In the genomic region with DNA sequence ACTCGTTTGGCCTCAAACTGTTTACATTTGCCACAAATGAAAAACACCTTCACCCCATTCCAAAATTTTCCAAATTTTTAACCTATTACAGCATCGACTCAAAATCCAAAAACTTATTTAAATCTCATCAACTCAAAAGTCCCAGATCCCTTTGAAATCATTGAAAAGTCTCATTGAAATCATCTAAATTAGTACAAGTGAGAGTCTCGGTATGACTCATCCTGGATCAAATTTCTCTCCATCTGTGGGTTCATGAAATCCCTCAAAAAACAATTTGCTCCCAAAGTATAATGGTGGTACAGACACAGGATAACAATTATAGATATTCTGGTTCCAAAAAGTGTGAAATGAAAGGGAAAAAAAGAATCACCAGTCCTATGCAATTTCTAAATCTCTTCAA, we compare ENCODE assay signal across 24 cellular contexts.
"Had no signal": no experiment of that assay in that cellular context is flagged by ENCODE, and none has a peak within 500 bp of the region (broad histone marks: within the 10 kb centered on the region; RNA-seq: fewer than 3 reads in every experiment).

No MANE protein-coding gene starts in this region.

- H2AFZ ChIP-seq: hepatocyte, parathyroid adenoma had no signal

- H3K27ac Mint-ChIP-seq: activated CD4-positive, alpha-beta T cell treated with anti-CD3 and anti-CD28 coated beads, Interleukin-2, amount 10 ng/mL, durations not matched to agents 7 days and 5 days; activated CD8-positive, alpha-beta T cell treated with anti-CD3 and anti-CD28 coated beads for 36 hours; activated naive CD4-positive, alpha-beta T cell treated with anti-CD3 and anti-CD28 coated beads, Interleukin-2, amount 50 U/mL, for 24 hours; activated T-helper 1 cell treated with anti-CD3 and anti-CD28 coated beads, Interleukin-12 subunit alpha, Interleukin-12 subunit beta, Interleukin-2, Interleukin-4 antibody, amounts not matched to agents 30 ng/mL and 10 ng/mL and 1 ng/mL, durations not matched to agents 14 hours and 24 hours and 36 hours; immature natural killer cell; naive B cell; stimulated activated naive CD8-positive, alpha-beta T cell treated with anti-CD3 and anti-CD28 coated beads, Interleukin-15, Interleukin-2, amounts not matched to agents 100 ng/mL and 50 ng/mL, for 24 hours had no signal

- H3K79me2 ChIP-seq: hepatocyte, parathyroid adenoma had no signal

- H3K27me3 Mint-ChIP-seq: activated CD4-positive, alpha-beta T cell treated with anti-CD3 and anti-CD28 coated beads, Interleukin-2, amount 10 ng/mL, durations not matched to agents 7 days and 5 days; activated CD8-positive, alpha-beta T cell treated with anti-CD3 and anti-CD28 coated beads for 36 hours; activated naive CD4-positive, alpha-beta T cell treated with anti-CD3 and anti-CD28 coated beads, Interleukin-2, amount 50 U/mL, for 24 hours; naive B cell; stimulated activated naive CD8-positive, alpha-beta T cell treated with anti-CD3 and anti-CD28 coated beads, Interleukin-15, Interleukin-2, amounts not matched to agents 100 ng/mL and 50 ng/mL, for 24 hours had no signal

- H3K9me3 Mint-ChIP-seq: activated CD4-positive, alpha-beta T cell treated with anti-CD3 and anti-CD28 coated beads, Interleukin-2, amount 10 ng/mL, durations not matched to agents 7 days and 5 days; activated naive CD4-positive, alpha-beta T cell treated with anti-CD3 and anti-CD28 coated beads, Interleukin-2, amount 50 U/mL, for 24 hours; activated T-helper 1 cell treated with anti-CD3 and anti-CD28 coated beads, Interleukin-12 subunit alpha, Interleukin-12 subunit beta, Interleukin-2, Interleukin-4 antibody, amounts not matched to agents 30 ng/mL and 10 ng/mL and 1 ng/mL, durations not matched to agents 14 hours and 24 hours and 36 hours had no signal

- H3K36me3 Mint-ChIP-seq: activated naive CD4-positive, alpha-beta T cell treated with anti-CD3 and anti-CD28 coated beads, Interleukin-2, amount 50 U/mL, for 24 hours; immature natural killer cell; naive B cell had no signal

- FAIRE-seq: bronchial epithelial cell, urothelium cell line had no signal

- H3K4me3 ChIP-seq: ascending aorta, hepatocyte, lower lobe of right lung, transverse colon had no signal

- H3K4me1 ChIP-seq: ascending aorta, foreskin keratinocyte, lower lobe of right lung, parathyroid adenoma, transverse colon had no signal

- H3K4me1 Mint-ChIP-seq: activated CD4-positive, alpha-beta T cell treated with anti-CD3 and anti-CD28 coated beads, Interleukin-2, amount 10 ng/mL, durations not matched to agents 7 days and 5 days; activated naive CD4-positive, alpha-beta T cell treated with anti-CD3 and anti-CD28 coated beads, Interleukin-2, amount 50 U/mL, for 24 hours; immature natural killer cell; naive B cell had no signal

- H3K4me3 Mint-ChIP-seq: activated CD4-positive, alpha-beta T cell treated with anti-CD3 and anti-CD28 coated beads, Interleukin-2, amount 10 ng/mL, durations not matched to agents 7 days and 5 days; activated CD8-positive, alpha-beta T cell treated with anti-CD3 and anti-CD28 coated beads for 36 hours; activated naive CD4-positive, alpha-beta T cell treated with anti-CD3 and anti-CD28 coated beads, Interleukin-2, amount 50 U/mL, for 24 hours; activated T-helper 1 cell treated with anti-CD3 and anti-CD28 coated beads, Interleukin-12 subunit alpha, Interleukin-12 subunit beta, Interleukin-2, Interleukin-4 antibody, amounts not matched to agents 30 ng/mL and 10 ng/mL and 1 ng/mL, durations not matched to agents 14 hours and 24 hours and 36 hours; immature natural killer cell; naive B cell; stimulated activated naive CD8-positive, alpha-beta T cell treated with anti-CD3 and anti-CD28 coated beads, Interleukin-15, Interleukin-2, amounts not matched to agents 100 ng/mL and 50 ng/mL, for 24 hours had no signal

- H3K36me3 ChIP-seq: ascending aorta, lower lobe of right lung, transverse colon, WERI-Rb-1 had no signal

- H3K27ac ChIP-seq: ascending aorta, foreskin keratinocyte, hepatocyte, lower lobe of right lung, parathyroid adenoma, transverse colon, WERI-Rb-1 had no signal

- DNase-seq: activated CD4-positive, alpha-beta T cell treated with anti-CD3 and anti-CD28 coated beads, Interleukin-2, amount 10 ng/mL, durations not matched to agents 7 days and 5 days; activated CD4-positive, CD25-positive, alpha-beta regulatory T cell treated with anti-CD3 and anti-CD28 coated beads, Interleukin-2, amount 50 U/mL, for 72 hours; activated CD8-positive, alpha-beta T cell treated with anti-CD3 and anti-CD28 coated beads for 36 hours; activated gamma-delta T cell treated with Interleukin-2 at 50 U/mL for 16 hours; effector CD8-positive, alpha-beta T cell; erythroblast; foreskin keratinocyte; immature natural killer cell; lower lobe of right lung; mesendoderm; naive B cell; nucleus accumbens; right cardiac atrium; stimulated activated CD4-positive, alpha-beta T cell treated with anti-CD3 and anti-CD28 coated beads, Interleukin-1b, Interleukin-23, amount 100 ng/mL, for 48 hours; transverse colon; WERI-Rb-1 had no signal

- H3K27me3 ChIP-seq: ascending aorta, foreskin keratinocyte, hepatocyte, transverse colon had no signal

- H3K9me3 ChIP-seq: ascending aorta, lower lobe of right lung, transverse colon had no signal

- H3K9ac ChIP-seq: parathyroid adenoma had no signal

- H3K4me2 ChIP-seq: hepatocyte had no signal
